Comparison of ENCODE assay signal across 9 cellular contexts in genomic region chr1:162276493-162276892, GRCh38.
DNase-seq lines count a peak whose midpoint lies in the region; ATAC-seq, FAIRE-seq and TF ChIP-seq lines count a peak whose summit lies in the region.
"Had no signal": no experiment of that assay in that cellular context is flagged by ENCODE, and none has a peak within 500 bp of the region (broad histone marks: within the 10 kb centered on the region; RNA-seq: fewer than 3 reads in every experiment).

No MANE protein-coding gene starts in this region.

- no peak overlapping the region for H3K27ac ChIP-seq in upper lobe of right lung
- H3K27ac ChIP-seq: thoracic aorta had no signal

- TF ChIP-seq CTCF in BJ (IDR thresholded peaks at IDR 0.05; ENCODE audit: insufficient read depth, low read depth, low read length) = peak; percentile 53
- TF ChIP-seq CTCF in fibroblast of the aortic adventitia (IDR thresholded peaks at IDR 0.05; ENCODE audit: insufficient read depth, low read length) = peak; percentile 41
- peak; percentile 51 for TF ChIP-seq CTCF in upper lobe of right lung (IDR thresholded peaks at IDR 0.05)

- no peak for DNase-seq in BJ (ENCODE audit: low read depth)
- DNase-seq in HS-27A (ENCODE audit: low read depth) = peak; percentile 5
- peak; percentile 20 for DNase-seq in RPMI8226
- DNase-seq in fibroblast of the aortic adventitia (ENCODE audit: low read depth) = peak; percentile 49
- DNase-seq in upper lobe of right lung = no peak
- no peak for DNase-seq in activated CD8-positive, alpha-beta memory T cell treated with anti-CD3 and anti-CD28 coated beads, Interleukin-2, amount 50 U/mL, for 48 hours
- DNase-seq in GM12892 (ENCODE audit: insufficient read length) = no peak

- no peak for FAIRE-seq in GM12892 (lab: Jason Lieb, UNC)

- CTCF ChIA-PET in BJ (lab: Yijun Ruan, JAX) = interaction anchor here (0.6 to 5.2 kb wide), 11 partner anchors 10 to 484 kb away, joined by 3 to 61 read pairs (median 3); no protein-coding TSS in a partner anchor

- intact Hi-C loops in upper lobe of right lung (cut with DNase I) = loop anchor here (5.0 kb wide), 1 partner anchor 219 kb away; no protein-coding TSS in a partner anchor

- no peak overlapping the region for H3K4me3 ChIP-seq in BJ (ENCODE audit: low read depth, low read length)
- no peak overlapping the region for H3K4me3 ChIP-seq in fibroblast of the aortic adventitia (ENCODE audit: low read depth, low read length)
- H3K4me3 ChIP-seq in upper lobe of right lung = no peak overlapping the region
- H3K4me3 ChIP-seq: thoracic aorta had no signal

- no peaks in the 10 kb centered on the region for H3K9me3 ChIP-seq in upper lobe of right lung
- H3K9me3 ChIP-seq: thoracic aorta had no signal

- POLR2A ChIA-PET in BJ (lab: Charles Lee) = no interaction called here

- no peak for TF ChIP-seq POLR2A in GM12892 (IDR thresholded peaks at IDR 0.05; ENCODE audit: low read depth, low read length)

- H3K36me3 ChIP-seq in BJ (ENCODE audit: control insufficient read depth, insufficient read depth, low read length) (no peaks in the 10 kb centered on the region), upper lobe of right lung (no peaks in the 10 kb centered on the region)
- H3K36me3 ChIP-seq: thoracic aorta had no signal

- ATAC-seq in upper lobe of right lung (peak; percentile 79), HG02938 (IDR thresholded peaks at IDR 0.05; ENCODE audit: unreplicated experiment) (no peak)

- no peaks in the 10 kb centered on the region for H3K4me1 ChIP-seq in upper lobe of right lung

- H3K27me3 ChIP-seq in BJ (ENCODE audit: control insufficient read depth, insufficient read depth, low read length) (peaks cover 3% of the 10 kb centered on the region), upper lobe of right lung (no peaks in the 10 kb centered on the region)

Comparison
In these comparisons a context has a peak if more than half of its experiments do, and no peak if none do; other contexts are left out.
1. DNase-seq: peak in HS-27A (single experiment), RPMI8226 (single experiment) and fibroblast of the aortic adventitia (single experiment); none in BJ (single experiment), upper lobe of right lung (single experiment), activated CD8-positive, alpha-beta memory T cell treated with anti-CD3 and anti-CD28 coated beads, Interleukin-2, amount 50 U/mL, for 48 hours (single experiment) and GM12892 (single experiment).
2. Peak in every context shown above with its lines, with median percentiles within 50 percentile points of each other: CTCF ChIP-seq.